In the genomic region with DNA sequence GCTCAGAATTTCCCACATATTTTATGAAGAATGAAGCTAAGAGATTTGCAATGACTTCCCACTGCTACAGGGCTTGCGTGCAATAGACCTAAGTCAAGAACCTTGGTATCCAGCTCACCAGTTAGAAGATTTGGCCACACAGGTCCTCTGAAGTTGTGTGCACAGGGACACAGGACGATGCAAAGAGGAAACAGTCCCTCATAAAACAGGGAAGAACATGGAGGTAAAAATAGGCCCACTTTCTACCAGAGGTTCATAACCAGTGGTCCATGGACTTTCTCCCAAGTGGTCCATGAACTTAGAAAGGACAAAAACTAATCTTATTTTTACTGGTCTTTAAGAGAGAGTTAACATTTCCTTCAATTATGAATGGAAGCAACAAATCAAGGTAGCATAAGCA, we compare ENCODE assay signal across 1 cellular context.
TF ChIP-seq lines count a peak whose summit lies in the region.

No MANE protein-coding gene starts in this region.

TF ChIP-seq in neural cell, 6 proteins besides CTCF, POLR2A, EP300 and RAD21 (continued from another document):
- no peak for TF ChIP-seq REST (IDR thresholded peaks at IDR 0.05; ENCODE audit: borderline replicate concordance)
- no peak for TF ChIP-seq EZH2 (IDR thresholded peaks at IDR 0.05; ENCODE audit: borderline replicate concordance, insufficient read depth, low read length, poor library complexity, severe bottlenecking)
- no peak for TF ChIP-seq SMC3 (conservative IDR thresholded peaks at IDR 0.05; ENCODE audit: poor library complexity)
